ENCODE assay signal across 1 cellular context in the genomic region with DNA sequence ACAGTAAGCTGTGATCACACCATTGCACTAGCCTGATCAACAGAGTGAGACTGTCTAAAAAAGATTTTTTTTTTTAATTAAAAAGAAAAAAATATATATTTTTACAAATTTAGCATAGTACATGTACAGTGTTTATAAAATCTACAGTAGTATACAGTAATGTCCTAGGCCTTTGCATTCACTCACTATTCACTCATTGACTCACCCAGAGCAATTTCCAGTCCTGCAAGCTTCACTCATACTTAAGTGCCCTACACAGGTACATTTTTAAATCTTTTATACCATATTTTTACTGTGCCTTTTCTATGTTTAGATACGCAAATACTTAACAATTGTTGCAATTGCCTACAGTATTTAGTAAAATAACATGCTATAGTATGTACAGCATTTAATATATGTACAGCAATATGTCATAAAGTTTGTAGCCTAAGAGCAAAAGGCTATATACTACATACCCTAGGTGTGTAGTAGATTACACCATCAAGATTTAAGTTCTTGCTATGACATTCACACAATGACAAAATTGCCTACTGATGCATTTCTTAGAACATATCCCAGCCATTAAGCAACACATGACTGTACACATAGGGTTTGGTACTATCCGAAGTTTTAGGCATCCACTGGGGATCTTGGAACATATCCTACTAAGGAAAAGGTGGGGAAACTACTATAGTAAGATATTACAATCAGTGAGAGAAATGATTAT.
TF ChIP-seq lines count a peak whose summit lies in the region.

No MANE protein-coding gene starts in this region.

TF ChIP-seq in K562, 482 proteins besides CTCF, POLR2A, EP300 and RAD21:
- TF ChIP-seq SMAD1 (IDR thresholded peaks at IDR 0.05; ENCODE audit: low read depth, low read length, partially characterized antibody): no peak
- peak; percentile 18; the same call in 1 of the 2 replicates for TF ChIP-seq MAFF (IDR thresholded peaks at IDR 0.05; ENCODE audit: low read length)
- no peak for TF ChIP-seq POLR2H (tag; IDR thresholded peaks at IDR 0.05; ENCODE audit: low read depth)
- no peak for TF ChIP-seq RFX5 (IDR thresholded peaks at IDR 0.05; ENCODE audit: low read depth, low read length)
- TF ChIP-seq TRIM28 (IDR thresholded peaks at IDR 0.05): no peak
- TF ChIP-seq ZNF316 (IDR thresholded peaks at IDR 0.05): peak; percentile 45
- no peak for TF ChIP-seq NR2F6 (CRISPR knock-in tag; IDR thresholded peaks at IDR 0.05)
- TF ChIP-seq ETV6 (IDR thresholded peaks at IDR 0.05; ENCODE audit: borderline replicate concordance in 1 of 2, low read depth in 2 of 2, low read length in 1 of 2): no peak
- no peak for TF ChIP-seq ETV6 (CRISPR knock-in tag; IDR thresholded peaks at IDR 0.05; ENCODE audit: borderline replicate concordance)
- TF ChIP-seq PRMT5 (CRISPR knock-in tag; IDR thresholded peaks at IDR 0.05): no peak
- TF ChIP-seq, protein P1, sequence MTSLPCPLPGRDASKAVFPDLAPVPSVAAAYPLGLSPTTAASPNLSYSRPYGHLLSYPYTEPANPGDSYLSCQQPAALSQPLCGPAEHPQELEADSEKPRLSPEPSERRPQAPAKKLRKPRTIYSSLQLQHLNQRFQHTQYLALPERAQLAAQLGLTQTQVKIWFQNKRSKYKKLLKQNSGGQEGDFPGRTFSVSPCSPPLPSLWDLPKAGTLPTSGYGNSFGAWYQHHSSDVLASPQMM (CRISPR knock-in tag; IDR thresholded peaks at IDR 0.05): no peak
- TF ChIP-seq, protein P2, sequence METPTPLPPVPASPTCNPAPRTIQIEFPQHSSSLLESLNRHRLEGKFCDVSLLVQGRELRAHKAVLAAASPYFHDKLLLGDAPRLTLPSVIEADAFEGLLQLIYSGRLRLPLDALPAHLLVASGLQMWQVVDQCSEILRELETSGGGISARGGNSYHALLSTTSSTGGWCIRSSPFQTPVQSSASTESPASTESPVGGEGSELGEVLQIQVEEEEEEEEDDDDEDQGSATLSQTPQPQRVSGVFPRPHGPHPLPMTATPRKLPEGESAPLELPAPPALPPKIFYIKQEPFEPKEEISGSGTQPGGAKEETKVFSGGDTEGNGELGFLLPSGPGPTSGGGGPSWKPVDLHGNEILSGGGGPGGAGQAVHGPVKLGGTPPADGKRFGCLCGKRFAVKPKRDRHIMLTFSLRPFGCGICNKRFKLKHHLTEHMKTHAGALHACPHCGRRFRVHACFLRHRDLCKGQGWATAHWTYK (CRISPR knock-in tag; IDR thresholded peaks at IDR 0.05): no peak
- TF ChIP-seq KDM2B (CRISPR knock-in tag; IDR thresholded peaks at IDR 0.05): no peak
